ENCODE assay signal across 15 cellular contexts in genomic region chr12:13093191-13093849, GRCh38. TPM values are rescaled to one million over a fixed set of nuclear protein-coding genes. Genes with fewer than 3 reads are reported as not detected.
DNase-seq lines count a peak whose midpoint lies in the region; ATAC-seq and TF ChIP-seq lines count a peak whose summit lies in the region.
"Had no signal": no experiment of that assay in that cellular context is flagged by ENCODE, and none has a peak within 500 bp of the region (broad histone marks: within the 10 kb centered on the region; RNA-seq: fewer than 3 reads in every experiment).

No MANE protein-coding gene starts in this region.

- peaks cover 37% of the 10 kb centered on the region for H3K4me1 Mint-ChIP-seq in CD14-positive monocyte

- no peaks in the 10 kb centered on the region for H3K36me3 Mint-ChIP-seq in CD14-positive monocyte
- H3K36me3 Mint-ChIP-seq: activated naive CD8-positive, alpha-beta T cell treated with anti-CD3 and anti-CD28 coated beads for 36 hours had no signal

- peak overlapping the region; percentile 57 for H3K4me2 ChIP-seq in osteoblast (ENCODE audit: insufficient read depth, low read length)

- H3K79me2 ChIP-seq in osteoblast (ENCODE audit: insufficient read depth, low read length), result no peaks in the 10 kb centered on the region
- H3K79me2 ChIP-seq: parathyroid adenoma had no signal

- no peaks in the 10 kb centered on the region for H3K36me3 ChIP-seq in osteoblast (ENCODE audit: insufficient read depth, low read length)
- no peaks in the 10 kb centered on the region for H3K36me3 ChIP-seq in lower lobe of right lung
- H3K36me3 ChIP-seq: tibial artery had no signal

- no peaks in the 10 kb centered on the region for H3K9me3 Mint-ChIP-seq in CD14-positive monocyte
- H3K9me3 Mint-ChIP-seq: activated naive CD8-positive, alpha-beta T cell treated with anti-CD3 and anti-CD28 coated beads for 36 hours had no signal

- no peak overlapping the region for H3K4me3 Mint-ChIP-seq in CD14-positive monocyte
- H3K4me3 Mint-ChIP-seq: activated naive CD8-positive, alpha-beta T cell treated with anti-CD3 and anti-CD28 coated beads for 36 hours had no signal

- no peaks in the 10 kb centered on the region for H3K27me3 ChIP-seq in osteoblast (ENCODE audit: insufficient read depth, low read length)
- no peaks in the 10 kb centered on the region for H3K27me3 ChIP-seq in lower lobe of right lung (ENCODE audit: low read depth)
- H3K27me3 ChIP-seq: tibial artery had no signal

- H3K27ac Mint-ChIP-seq in CD14-positive monocyte, result peak overlapping the region in 6 of 7 donors; percentile 31 to 71 (median 49)
- H3K27ac Mint-ChIP-seq: activated naive CD8-positive, alpha-beta T cell treated with anti-CD3 and anti-CD28 coated beads for 36 hours had no signal

- H3K4me1 ChIP-seq in osteoblast (ENCODE audit: insufficient read depth, low read length) (peaks cover 36% of the 10 kb centered on the region), lower lobe of right lung (peaks cover 29% of the 10 kb centered on the region)

- ATAC-seq in lower lobe of right lung (no peak), HG02798 (IDR thresholded peaks at IDR 0.05; ENCODE audit: poor library complexity, unreplicated experiment) (no peak)
- ATAC-seq: esophagus mucosa had no signal

- H3K4me3 ChIP-seq in osteoblast (ENCODE audit: insufficient read depth, low read length) (no peak overlapping the region), lower lobe of right lung (no peak overlapping the region)
- H3K4me3 ChIP-seq: tibial artery had no signal

- no peaks in the 10 kb centered on the region for H3K9me3 ChIP-seq in osteoblast (ENCODE audit: low read depth, low read length)
- H3K9me3 ChIP-seq in lower lobe of right lung, result no peaks in the 10 kb centered on the region
- H3K9me3 ChIP-seq: tibial artery had no signal

- intact Hi-C loops in CD14-positive monocyte (cut with micrococcal nuclease) (loop anchor here in 1 of 2 donors (10.0 kb wide), 1 partner anchor 179 kb away; no protein-coding TSS in a partner anchor), lower lobe of right lung (cut with DNase I) (no loop called here)

- peaks cover 0 to 3% (median 0%) of the 10 kb centered on the region in 3 donors for H3K27me3 Mint-ChIP-seq in CD14-positive monocyte (ENCODE audit: low read depth in 3 of 3)
- H3K27me3 Mint-ChIP-seq: activated naive CD8-positive, alpha-beta T cell treated with anti-CD3 and anti-CD28 coated beads for 36 hours had no signal

- peak overlapping the region; percentile 65 for H2AFZ ChIP-seq in osteoblast (ENCODE audit: low read length)
- H2AFZ ChIP-seq: parathyroid adenoma had no signal

- H3K27ac ChIP-seq in osteoblast (ENCODE audit: low read depth, low read length), result peak overlapping the region; percentile 62
- no peak overlapping the region for H3K27ac ChIP-seq in lower lobe of right lung
- H3K27ac ChIP-seq: C4-2B, parathyroid adenoma had no signal

- no peak for DNase-seq in CD14-positive monocyte (ENCODE audit: low spot score)
- peak; percentile 58 for DNase-seq in M059J (ENCODE audit: low read depth)
- DNase-seq in dermis blood vessel endothelial cell, result peak; percentile 37
- peak; percentile 78 for DNase-seq in osteoblast (ENCODE audit: insufficient read length, low spot score, missing footprints)
- DNase-seq in foreskin melanocyte, result no peak
- DNase-seq in lower lobe of right lung, result no peak
- DNase-seq in SIG-M5 treated with dmso at 0.1 percent for 504 hours (lab: John Stamatoyannopoulos, UW; ENCODE audit: unreplicated experiment), result no peak
- DNase-seq: activated CD4-positive, CD25-positive, alpha-beta regulatory T cell; activated naive CD8-positive, alpha-beta T cell treated with anti-CD3 and anti-CD28 coated beads for 36 hours; GDM1; tibial artery had no signal

- TF ChIP-seq CTCF in CD14-positive monocyte (IDR thresholded peaks at IDR 0.05), result no peak
- TF ChIP-seq CTCF in osteoblast (IDR thresholded peaks at IDR 0.05; ENCODE audit: extremely low read depth, low read depth, low read length), result no peak
- TF ChIP-seq CTCF in lower lobe of right lung (IDR thresholded peaks at IDR 0.05), result no peak

- no peaks in the 10 kb centered on the region for H4K20me1 ChIP-seq in osteoblast (ENCODE audit: insufficient read depth, low read length)

RNA-seq across cellular contexts. Expression of gene GSG1, which starts 10.1 kb away (rescaled TPM):
- not detected for polyA plus RNA-seq in CD14-positive monocyte
- not detected in 2 replicates for total RNA-seq in M059J (2014; rRNA removed; shearing (Covaris generic))
- not detected in 2 replicates for total RNA-seq in dermis blood vessel endothelial cell
- 0.29 and 0.36 TPM in 2 replicates for total RNA-seq in osteoblast
- not detected for total RNA-seq in lower lobe of right lung
- total RNA-seq: activated naive CD8-positive, alpha-beta T cell treated with anti-CD3 and anti-CD28 coated beads for 36 hours; esophagus mucosa had no signal

RNA-seq across cellular contexts. Expression of gene FAM234B, which starts 49.1 kb away (rescaled TPM):
- 1 to 10 TPM; 1.6 to 3.2 TPM for polyA plus RNA-seq in CD14-positive monocyte
- total RNA-seq in M059J (2014; rRNA removed; shearing (Covaris generic)), result 5.1 TPM in 2 replicates
- total RNA-seq in dermis blood vessel endothelial cell (12.2 and 13.3 TPM in 2 replicates), osteoblast (3.3 and 5.6 TPM in 2 replicates), lower lobe of right lung (7.5 TPM)

Comparison
In these comparisons a context has a peak if more than half of its experiments do, and no peak if none do; other contexts are left out.
1. DNase-seq: peak in M059J (single experiment), dermis blood vessel endothelial cell (single experiment) and osteoblast (single experiment); none in CD14-positive monocyte (single experiment), foreskin melanocyte (single experiment), lower lobe of right lung (single experiment) and SIG-M5 treated with dmso at 0.1 percent for 504 hours (single experiment).